ENCODE assay signal across 8 cellular contexts in the genomic region with DNA sequence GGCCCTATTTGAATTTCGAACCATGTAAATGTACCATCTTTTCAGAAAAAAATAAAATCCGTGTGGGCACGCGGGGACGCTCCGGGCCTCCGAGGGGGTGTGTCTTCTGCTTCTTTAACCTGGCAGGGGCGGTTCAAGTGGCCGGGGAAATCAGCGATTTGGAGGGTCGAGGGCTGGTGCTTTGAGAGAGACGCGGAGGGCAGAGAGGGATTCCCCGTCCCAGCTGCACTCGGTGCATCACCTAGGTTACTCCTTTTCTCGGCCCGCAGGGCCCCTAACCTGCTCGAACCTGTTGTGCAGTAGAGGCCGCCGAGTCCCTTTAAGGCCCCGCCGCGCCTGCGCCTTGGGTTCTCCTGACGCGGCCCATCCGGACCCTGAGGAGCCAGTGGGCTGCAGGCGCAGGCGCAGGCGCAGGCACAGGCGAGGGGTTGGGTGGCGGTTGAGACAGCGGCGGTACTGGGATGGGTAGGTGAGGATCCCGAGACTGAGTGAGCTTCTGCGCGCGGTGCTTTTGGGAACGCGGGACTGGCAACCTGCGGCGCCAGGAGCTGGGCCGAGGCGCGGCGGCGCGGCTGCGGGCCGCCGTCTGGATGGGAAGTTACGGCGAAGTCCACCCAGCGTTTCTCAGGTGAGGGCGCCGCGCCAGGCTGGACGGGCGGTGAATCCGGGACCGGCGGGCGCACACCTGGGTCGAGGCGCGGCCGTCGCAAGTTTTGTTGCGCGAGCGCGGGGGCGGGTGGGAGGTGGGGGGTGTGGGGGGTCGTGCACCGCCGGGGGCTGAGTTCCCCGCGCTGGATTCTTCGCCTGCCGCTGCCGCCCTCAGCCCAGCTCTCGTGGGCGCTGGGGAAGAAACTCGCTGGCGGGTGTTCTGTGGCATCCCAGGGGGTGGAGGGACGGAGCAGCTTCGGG. TPM values are rescaled to one million over a fixed set of nuclear protein-coding genes. Genes with fewer than 3 reads are reported as not detected.
DNase-seq lines count a peak whose midpoint lies in the region; ATAC-seq and TF ChIP-seq lines count a peak whose summit lies in the region.

A gene with protein sequence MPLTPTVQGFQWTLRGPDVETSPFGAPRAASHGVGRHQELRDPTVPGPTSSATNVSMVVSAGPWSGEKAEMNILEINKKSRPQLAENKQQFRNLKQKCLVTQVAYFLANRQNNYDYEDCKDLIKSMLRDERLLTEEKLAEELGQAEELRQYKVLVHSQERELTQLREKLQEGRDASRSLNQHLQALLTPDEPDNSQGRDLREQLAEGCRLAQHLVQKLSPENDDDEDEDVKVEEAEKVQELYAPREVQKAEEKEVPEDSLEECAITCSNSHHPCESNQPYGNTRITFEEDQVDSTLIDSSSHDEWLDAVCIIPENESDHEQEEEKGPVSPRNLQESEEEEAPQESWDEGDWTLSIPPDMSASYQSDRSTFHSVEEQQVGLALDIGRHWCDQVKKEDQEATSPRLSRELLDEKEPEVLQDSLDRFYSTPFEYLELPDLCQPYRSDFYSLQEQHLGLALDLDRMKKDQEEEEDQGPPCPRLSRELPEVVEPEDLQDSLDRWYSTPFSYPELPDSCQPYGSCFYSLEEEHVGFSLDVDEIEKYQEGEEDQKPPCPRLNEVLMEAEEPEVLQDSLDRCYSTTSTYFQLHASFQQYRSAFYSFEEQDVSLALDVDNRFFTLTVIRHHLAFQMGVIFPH (plus strand): TSS at position 417 of the 909 bp plus-strand sequence. CDS start 4,950 bp downstream, outside the sequence.

- TF ChIP-seq CTCF in SK-N-SH (IDR thresholded peaks at IDR 0.05) (no peak), osteoblast (IDR thresholded peaks at IDR 0.05; ENCODE audit: extremely low read depth, low read depth, low read length) (no peak), suprapubic skin (IDR thresholded peaks at IDR 0.05) (no peak)

- H3K9ac ChIP-seq in SK-N-SH: peak within 1 kb of the TSS; percentile 62

- peak within 1 kb of the TSS; percentile 97 for H3K4me2 ChIP-seq in SK-N-SH
- peak within 1 kb of the TSS; percentile 92 for H3K4me2 ChIP-seq in osteoblast (ENCODE audit: insufficient read depth, low read length)

- H3K36me3 ChIP-seq in SK-N-SH (replicated peaks in 1 of 2; ENCODE audit: control insufficient read depth in 1 of 2, insufficient read depth in 2 of 2, low read length in 1 of 2): no peaks in the 10 kb centered on the region
- no peaks in the 10 kb centered on the region for H3K36me3 ChIP-seq in osteoblast (ENCODE audit: insufficient read depth, low read length)
- peaks cover 1% of the 10 kb centered on the region for H3K36me3 ChIP-seq in suprapubic skin

- 4% methylated on average over 14 of the region's 87 CpGs for WGBS in SK-N-SH (ENCODE audit: low lambda C conversion rate)
- WGBS in suprapubic skin: under 1% methylated on average over 36 of the region's 87 CpGs

- TF ChIP-seq EP300 in SK-N-SH (IDR thresholded peaks at IDR 0.05; ENCODE audit: borderline replicate concordance in 1 of 2, low read depth in 1 of 2, low read length in 1 of 2) (no peak), suprapubic skin (IDR thresholded peaks at IDR 0.05) (no peak)

- peak; percentile 88 for ATAC-seq in GM21786 (IDR thresholded peaks at IDR 0.05; ENCODE audit: unreplicated experiment)

- H2AFZ ChIP-seq in SK-N-SH (ENCODE audit: low read depth) (peak within 1 kb of the TSS; percentile 93), osteoblast (ENCODE audit: low read length) (peak within 1 kb of the TSS; percentile 97)

- H3K9me3 Mint-ChIP-seq in activated naive CD4-positive, alpha-beta T cell treated with anti-CD3 and anti-CD28 coated beads, Interleukin-2, amount 50 U/mL, for 24 hours: no peaks in the 10 kb centered on the region

- peaks cover 31% of the 10 kb centered on the region for H3K79me2 ChIP-seq in SK-N-SH (ENCODE audit: insufficient read depth)
- peaks cover 17% of the 10 kb centered on the region for H3K79me2 ChIP-seq in osteoblast (ENCODE audit: insufficient read depth, low read length)

- H4K20me1 ChIP-seq in SK-N-SH (ENCODE audit: insufficient read depth): no peaks in the 10 kb centered on the region
- no peaks in the 10 kb centered on the region for H4K20me1 ChIP-seq in osteoblast (ENCODE audit: insufficient read depth, low read length)

- DNase-seq in DMS114 treated with DMSO at 0.1 percent for 48 hours (lab: John Stamatoyannopoulos, UW; ENCODE audit: unreplicated experiment): peak; percentile 81
- DNase-seq in M059J (ENCODE audit: low read depth): peak; percentile 90
- peak; percentile 96 for DNase-seq in SK-N-SH
- DNase-seq in glomerular visceral epithelial cell (ENCODE audit: extremely low spot score): peak; percentile 89
- DNase-seq in osteoblast (ENCODE audit: insufficient read length, low spot score, missing footprints): peak; percentile 96
- peak in 1 of 2 donors; percentile 89 for DNase-seq in suprapubic skin (ENCODE audit: low spot score in 2 of 2)

- H3K4me3 Mint-ChIP-seq in activated naive CD4-positive, alpha-beta T cell treated with anti-CD3 and anti-CD28 coated beads, Interleukin-2, amount 50 U/mL, for 24 hours: peak within 1 kb of the TSS; percentile 96

- POLR2A ChIA-PET in SK-N-SH (lab: Yijun Ruan, JAX): interaction anchor here (1.3 kb wide), 1 partner anchor 13 kb away, joined by 4 read pairs; no protein-coding TSS in a partner anchor

- peaks cover 2% of the 10 kb centered on the region for H3K36me3 Mint-ChIP-seq in activated naive CD4-positive, alpha-beta T cell treated with anti-CD3 and anti-CD28 coated beads, Interleukin-2, amount 50 U/mL, for 24 hours

- CTCF ChIA-PET in SK-N-SH (lab: Yijun Ruan, JAX): interaction anchor here (0.6 to 1.6 kb wide), 2 partner anchors 71 to 73 kb away, joined by 4 to 5 read pairs; no protein-coding TSS in a partner anchor

- H3F3A ChIP-seq in SK-N-SH (replicated peaks; ENCODE audit: insufficient read depth): no peaks in the 10 kb centered on the region

- H3K4me3 ChIP-seq in SK-N-SH (ENCODE audit: low read depth in 2 of 2, low read length in 1 of 2): peak within 1 kb of the TSS; percentile 74 to 81
- H3K4me3 ChIP-seq in osteoblast (ENCODE audit: insufficient read depth, low read length): peak within 1 kb of the TSS; percentile 91
- peak within 1 kb of the TSS; percentile 59 for H3K4me3 ChIP-seq in suprapubic skin

- H3K27ac Mint-ChIP-seq in activated naive CD4-positive, alpha-beta T cell treated with anti-CD3 and anti-CD28 coated beads, Interleukin-2, amount 50 U/mL, for 24 hours: peak within 1 kb of the TSS; percentile 83

- H3K27me3 ChIP-seq in SK-N-SH (ENCODE audit: insufficient read depth) (no peaks in the 10 kb centered on the region), osteoblast (ENCODE audit: insufficient read depth, low read length) (peaks cover 9% of the 10 kb centered on the region), suprapubic skin (peaks cover 14% of the 10 kb centered on the region)

- no peak for TF ChIP-seq POLR2A in suprapubic skin (IDR thresholded peaks at IDR 0.05)

- TF ChIP-seq RAD21 in SK-N-SH (IDR thresholded peaks at IDR 0.05; ENCODE audit: low read length): no peak

- H3K9me3 ChIP-seq in SK-N-SH: no peaks in the 10 kb centered on the region
- no peaks in the 10 kb centered on the region for H3K9me3 ChIP-seq in osteoblast (ENCODE audit: low read depth, low read length)
- no peaks in the 10 kb centered on the region for H3K9me3 ChIP-seq in suprapubic skin

- H3K27ac ChIP-seq in SK-N-SH (ENCODE audit: low read depth in 2 of 2, low read length in 1 of 2) (peak within 1 kb of the TSS; percentile 49 to 81; a peak in 3 of 4 replicates), osteoblast (ENCODE audit: low read depth, low read length) (peak within 1 kb of the TSS; percentile 41), suprapubic skin (no peak within 1 kb of the TSS)

- H3K4me1 Mint-ChIP-seq in activated naive CD4-positive, alpha-beta T cell treated with anti-CD3 and anti-CD28 coated beads, Interleukin-2, amount 50 U/mL, for 24 hours: peaks cover 26% of the 10 kb centered on the region

- no peaks in the 10 kb centered on the region for H3K9me2 ChIP-seq in SK-N-SH

- H3K27me3 Mint-ChIP-seq in activated naive CD4-positive, alpha-beta T cell treated with anti-CD3 and anti-CD28 coated beads, Interleukin-2, amount 50 U/mL, for 24 hours: no peaks in the 10 kb centered on the region

- H3K4me1 ChIP-seq in SK-N-SH (ENCODE audit: control insufficient read depth in 1 of 2, insufficient read depth in 2 of 2, low read depth in 1 of 2, low read length in 1 of 2): peaks cover 0 to 6% of the 10 kb centered on the region in 2 experiments; a peak in 2 of 4 replicates
- peaks cover 7% of the 10 kb centered on the region for H3K4me1 ChIP-seq in osteoblast (ENCODE audit: insufficient read depth, low read length)
- H3K4me1 ChIP-seq in suprapubic skin: peaks cover 26% of the 10 kb centered on the region

TF ChIP-seq in SK-N-SH, 30 proteins besides CTCF, POLR2A, EP300 and RAD21 (continues in another document):
- TF ChIP-seq, protein P1, sequence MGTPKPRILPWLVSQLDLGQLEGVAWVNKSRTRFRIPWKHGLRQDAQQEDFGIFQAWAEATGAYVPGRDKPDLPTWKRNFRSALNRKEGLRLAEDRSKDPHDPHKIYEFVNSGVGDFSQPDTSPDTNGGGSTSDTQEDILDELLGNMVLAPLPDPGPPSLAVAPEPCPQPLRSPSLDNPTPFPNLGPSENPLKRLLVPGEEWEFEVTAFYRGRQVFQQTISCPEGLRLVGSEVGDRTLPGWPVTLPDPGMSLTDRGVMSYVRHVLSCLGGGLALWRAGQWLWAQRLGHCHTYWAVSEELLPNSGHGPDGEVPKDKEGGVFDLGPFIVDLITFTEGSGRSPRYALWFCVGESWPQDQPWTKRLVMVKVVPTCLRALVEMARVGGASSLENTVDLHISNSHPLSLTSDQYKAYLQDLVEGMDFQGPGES (IDR thresholded peaks at IDR 0.05; ENCODE audit: low read depth, low read length): no peak
- TF ChIP-seq TAF1 (IDR thresholded peaks at IDR 0.05; ENCODE audit: borderline replicate concordance, low read depth, low read length) (peak; percentile 50; the same call in 1 of the 2 replicates), ELF1 (IDR thresholded peaks at IDR 0.05) (no peak), RXRA (IDR thresholded peaks at IDR 0.05; ENCODE audit: borderline replicate concordance, low read depth) (no peak), FOXM1 (IDR thresholded peaks at IDR 0.05; ENCODE audit: low read depth) (no peak), RCOR1 (IDR thresholded peaks at IDR 0.05; ENCODE audit: low read length) (no peak), CHD2 (IDR thresholded peaks at IDR 0.05; ENCODE audit: low read length, partially characterized antibody) (peak; percentile 34), RFX5 (IDR thresholded peaks at IDR 0.05; ENCODE audit: low read length) (no peak)
- TF ChIP-seq, protein P2, sequence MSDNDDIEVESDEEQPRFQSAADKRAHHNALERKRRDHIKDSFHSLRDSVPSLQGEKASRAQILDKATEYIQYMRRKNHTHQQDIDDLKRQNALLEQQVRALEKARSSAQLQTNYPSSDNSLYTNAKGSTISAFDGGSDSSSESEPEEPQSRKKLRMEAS (IDR thresholded peaks at IDR 0.05; ENCODE audit: low read depth): no peak

RNA-seq across cellular contexts. Expression of the gene that starts here (rescaled TPM):
- 21.0 and 21.6 TPM in 2 replicates for total RNA-seq in M059J (2014; rRNA removed; shearing (Covaris generic))
- 6.4 and 8.7 TPM in 2 replicates for polyA plus RNA-seq in SK-N-SH (2012; rRNA removed)
- 5.4 and 6.7 TPM in 2 replicates for polyA plus RNA-seq in SK-N-SH (2012; cell fraction: cytosol; rRNA removed)
- 13.0 and 19.0 TPM in 2 replicates for polyA plus RNA-seq in SK-N-SH (2012; cell fraction: nucleus; rRNA removed)
- total RNA-seq in osteoblast (12.4 and 24.6 TPM in 2 replicates), suprapubic skin (10 to 100 TPM in 2 of 4 donors, 1 to 10 TPM in 2; 8.2 to 12.0 (median 9.2) TPM)
